ENCODE assay signal across 22 cellular contexts in genomic region chr13:27461940-27462584, GRCh38. TPM values are rescaled to one million over a fixed set of nuclear protein-coding genes. Genes with fewer than 3 reads are reported as not detected.
DNase-seq lines count a peak whose midpoint lies in the region; ATAC-seq, FAIRE-seq and TF ChIP-seq lines count a peak whose summit lies in the region.
"Had no signal": no experiment of that assay in that cellular context is flagged by ENCODE, and none has a peak within 500 bp of the region (broad histone marks: within the 10 kb centered on the region; RNA-seq: fewer than 3 reads in every experiment).

No MANE protein-coding gene starts in this region.

- no peak for ATAC-seq in HG03039 (IDR thresholded peaks at IDR 0.05; ENCODE audit: unreplicated experiment)
- ATAC-seq: activated T-helper 17 cell treated with anti-CD3 and anti-CD28 coated beads, Interleukin-2, amount 50 U/mL, for 72 hours; natural killer cell had no signal

- no peak for TF ChIP-seq EP300 in SK-N-SH (IDR thresholded peaks at IDR 0.05; ENCODE audit: borderline replicate concordance in 1 of 2, low read depth in 1 of 2, low read length in 1 of 2)

- H3K27ac ChIP-seq in DOHH2 (ENCODE audit: low read depth, low read length) (peak overlapping the region; percentile 11), SK-N-SH (ENCODE audit: low read depth in 2 of 2, low read length in 1 of 2) (no peak overlapping the region), cardiac muscle cell (peak overlapping the region; percentile 54), rectal smooth muscle tissue (ENCODE audit: low read depth, low read length) (peak overlapping the region; percentile 23)
- H3K27ac ChIP-seq: KMS-11, ovary, thoracic aorta, WERI-Rb-1 had no signal

- H4K20me1 ChIP-seq in DOHH2 (ENCODE audit: control insufficient read depth, insufficient read depth, low read depth, low read length) (no peaks in the 10 kb centered on the region), SK-N-SH (ENCODE audit: insufficient read depth) (no peaks in the 10 kb centered on the region)

- CTCF ChIA-PET in SK-N-SH (lab: Yijun Ruan, JAX), result interaction anchor here (1.3 to 1.6 kb wide), 2 partner anchors 100 to 365 kb away, joined by 4 to 6 read pairs; no protein-coding TSS in a partner anchor

- H3K4me1 ChIP-seq in DOHH2 (ENCODE audit: control insufficient read depth, low read length), result peaks cover 20% of the 10 kb centered on the region
- peaks cover 0 to 3% of the 10 kb centered on the region in 2 experiments; a peak in 1 of 4 replicates for H3K4me1 ChIP-seq in SK-N-SH (ENCODE audit: control insufficient read depth in 1 of 2, insufficient read depth in 2 of 2, low read depth in 1 of 2, low read length in 1 of 2)
- no peaks in the 10 kb centered on the region for H3K4me1 ChIP-seq in cardiac muscle cell (ENCODE audit: low read depth)
- H3K4me1 ChIP-seq in rectal smooth muscle tissue (ENCODE audit: control insufficient read depth, insufficient read depth, low read length), result peaks cover 2% of the 10 kb centered on the region

- DNase-seq in SK-N-SH (no peak), cardiac muscle cell (ENCODE audit: low read depth in 1 of 2, low spot score in 1 of 2) (peak in 1 of 2 donors; percentile 44), GM12892 (ENCODE audit: insufficient read length) (no peak)
- no peak for DNase-seq in stimulated activated naive CD4-positive, alpha-beta T cell (lab: John Stamatoyannopoulos, UW)
- DNase-seq: activated CD8-positive, alpha-beta memory T cell treated with anti-CD3 and anti-CD28 coated beads, Interleukin-2, amount 50 U/mL, for 4 hours; CD4-positive, alpha-beta memory T cell; mesenchymal stem cell; natural killer cell; NCI-H2171; NCI-H526; ovary; stimulated activated CD4-positive, alpha-beta T cell treated with anti-CD3 and anti-CD28 coated beads, Interleukin-4, amount 100 ng/mL, for 4 hours; stimulated activated naive CD4-positive, alpha-beta T cell treated with Interleukin-2 at 50 U/mL for 16 hours; WERI-Rb-1 had no signal

- H3K9ac ChIP-seq in SK-N-SH (no peak overlapping the region), rectal smooth muscle tissue (ENCODE audit: low read length) (no peak overlapping the region)
- H3K9ac ChIP-seq: KMS-11 had no signal

- H3K27me3 ChIP-seq in DOHH2 (ENCODE audit: control insufficient read depth, low read length) (no peaks in the 10 kb centered on the region), SK-N-SH (ENCODE audit: insufficient read depth) (no peaks in the 10 kb centered on the region; the same call in 1 of the 2 replicates), cardiac muscle cell (no peaks in the 10 kb centered on the region), rectal smooth muscle tissue (ENCODE audit: control insufficient read depth, insufficient read depth, low read length) (no peaks in the 10 kb centered on the region)
- H3K27me3 ChIP-seq: ovary had no signal

- TF ChIP-seq RAD21 in SK-N-SH (IDR thresholded peaks at IDR 0.05; ENCODE audit: low read length), result no peak

- 31% methylated on average over 11 of the region's 12 CpGs for WGBS in SK-N-SH (ENCODE audit: low lambda C conversion rate)

- H3K4me3 ChIP-seq in DOHH2 (ENCODE audit: low read length), result peak overlapping the region; percentile 27
- H3K4me3 ChIP-seq in SK-N-SH (ENCODE audit: low read depth in 2 of 2, low read length in 1 of 2), result no peak overlapping the region
- H3K4me3 ChIP-seq in cardiac muscle cell, result no peak overlapping the region
- H3K4me3 ChIP-seq in rectal smooth muscle tissue (ENCODE audit: low read length), result no peak overlapping the region
- H3K4me3 ChIP-seq: ovary, thoracic aorta had no signal

- TF ChIP-seq POLR2A in GM12892 (IDR thresholded peaks at IDR 0.05; ENCODE audit: low read depth, low read length), result no peak

- POLR2A ChIA-PET in SK-N-SH (lab: Yijun Ruan, JAX), result no interaction called here

- H3K36me3 ChIP-seq in DOHH2 (ENCODE audit: control insufficient read depth, low read length), result no peaks in the 10 kb centered on the region
- no peaks in the 10 kb centered on the region for H3K36me3 ChIP-seq in SK-N-SH (replicated peaks in 1 of 2; ENCODE audit: control insufficient read depth in 1 of 2, insufficient read depth in 2 of 2, low read length in 1 of 2)
- no peaks in the 10 kb centered on the region for H3K36me3 ChIP-seq in cardiac muscle cell
- no peaks in the 10 kb centered on the region for H3K36me3 ChIP-seq in rectal smooth muscle tissue (ENCODE audit: control insufficient read depth, insufficient read depth, low read length)
- H3K36me3 ChIP-seq: ovary, thoracic aorta, WERI-Rb-1 had no signal

- H3K9me2 ChIP-seq in DOHH2 (replicated peaks; ENCODE audit: control insufficient read depth, low read length), result no peaks in the 10 kb centered on the region
- no peaks in the 10 kb centered on the region for H3K9me2 ChIP-seq in SK-N-SH

- peak overlapping the region; percentile 51 for H3K4me2 ChIP-seq in DOHH2 (ENCODE audit: low read length)
- H3K4me2 ChIP-seq in SK-N-SH, result peak overlapping the region; percentile 24; the same call in 1 of the 2 replicates
- H3K4me2 ChIP-seq: KMS-11 had no signal

- H3K9me3 ChIP-seq in DOHH2 (ENCODE audit: control insufficient read depth, insufficient read depth, low read length) (no peaks in the 10 kb centered on the region), SK-N-SH (no peaks in the 10 kb centered on the region), cardiac muscle cell (ENCODE audit: low read depth) (no peaks in the 10 kb centered on the region)
- H3K9me3 ChIP-seq: ovary, thoracic aorta had no signal

- 0 out of 2 replicates have a peak overlapping the region, but pooled peaks have one; percentile 23 for H2AFZ ChIP-seq in SK-N-SH (ENCODE audit: low read depth)

- peaks cover 5% of the 10 kb centered on the region; the same call in 1 of the 2 replicates for H3F3A ChIP-seq in DOHH2 (ENCODE audit: control insufficient read depth, insufficient read depth)
- no peaks in the 10 kb centered on the region for H3F3A ChIP-seq in SK-N-SH (replicated peaks; ENCODE audit: insufficient read depth)

- H3K79me2 ChIP-seq in DOHH2 (ENCODE audit: control insufficient read depth, low read length), result no peaks in the 10 kb centered on the region
- H3K79me2 ChIP-seq in SK-N-SH (ENCODE audit: insufficient read depth), result no peaks in the 10 kb centered on the region

- TF ChIP-seq CTCF in DOHH2 (IDR thresholded peaks at IDR 0.05; ENCODE audit: low read depth, low read length, poor library complexity, severe bottlenecking), result no peak
- no peak for TF ChIP-seq CTCF in SK-N-SH (IDR thresholded peaks at IDR 0.05)
- no peak for TF ChIP-seq CTCF in cardiac muscle cell (IDR thresholded peaks at IDR 0.05; ENCODE audit: low read depth, low read length)

- FAIRE-seq in GM12892 (lab: Jason Lieb, UNC), result no peak
- FAIRE-seq: astrocyte, RCC 7860 had no signal

TF ChIP-seq in SK-N-SH, 30 proteins besides CTCF, POLR2A, EP300 and RAD21:
- TF ChIP-seq POLR2AphosphoS5 (IDR thresholded peaks at IDR 0.05; ENCODE audit: low read depth, low read length) (no peak), FOSL2 (IDR thresholded peaks at IDR 0.05; ENCODE audit: borderline replicate concordance, low read depth) (no peak), SIN3A (IDR thresholded peaks at IDR 0.05; ENCODE audit: borderline replicate concordance, low read depth, low read length) (no peak), JUND (IDR thresholded peaks at IDR 0.05) (no peak), ELF1 (IDR thresholded peaks at IDR 0.05) (no peak), FOXJ3 (CRISPR knock-in tag; IDR thresholded peaks at IDR 0.05) (no peak), EZH2phosphoT487 (IDR thresholded peaks at IDR 0.05; ENCODE audit: borderline replicate concordance, low read depth) (no peak), RCOR1 (IDR thresholded peaks at IDR 0.05; ENCODE audit: low read length) (no peak), RXRA (IDR thresholded peaks at IDR 0.05; ENCODE audit: borderline replicate concordance, low read depth) (no peak), IRF3 (IDR thresholded peaks at IDR 0.05; ENCODE audit: low read depth, low read length) (no peak), MEF2A (IDR thresholded peaks at IDR 0.05; ENCODE audit: borderline replicate concordance, low read depth) (no peak), GABPA (IDR thresholded peaks at IDR 0.05; ENCODE audit: low read depth) (no peak), USF1 (IDR thresholded peaks at IDR 0.05; ENCODE audit: borderline replicate concordance, low read depth) (no peak), CHD2 (IDR thresholded peaks at IDR 0.05; ENCODE audit: low read length, partially characterized antibody) (no peak), MXI1 (IDR thresholded peaks at IDR 0.05; ENCODE audit: low read depth, low read length) (no peak)
TF ChIP-seq in SK-N-SH: peak in this region for 0.

RNA-seq across cellular contexts. Expression of gene MTIF3, which starts 11.7 kb away (rescaled TPM):
- polyA plus RNA-seq in SK-N-SH (2012; rRNA removed), result 29.5 and 35.6 TPM in 2 replicates
- polyA plus RNA-seq in SK-N-SH (2012; cell fraction: cytosol; rRNA removed), result 36.4 and 56.6 TPM in 2 replicates
- 42.6 and 50.7 TPM in 2 replicates for polyA plus RNA-seq in SK-N-SH (2012; cell fraction: nucleus; rRNA removed)
- total RNA-seq in cardiac muscle cell, result 49.4 and 55.5 TPM in 2 replicates
- polyA plus RNA-seq in cardiac muscle cell, result 66.2 and 72.8 TPM in 2 replicates
- polyA plus RNA-seq in GM12892 (2012; ENCODE audit: missing spikeins), result 46.9 TPM

RNA-seq across cellular contexts. Expression of gene GTF3A, which starts 37.6 kb away (rescaled TPM):
- polyA plus RNA-seq in SK-N-SH (2012; rRNA removed) (57.1 and 75.4 TPM in 2 replicates), cardiac muscle cell (108 and 140 TPM in 2 replicates)
- 113 and 132 TPM in 2 replicates for polyA plus RNA-seq in SK-N-SH (2012; cell fraction: cytosol; rRNA removed)
- polyA plus RNA-seq in SK-N-SH (2012; cell fraction: nucleus; rRNA removed), result 32.3 and 39.3 TPM in 2 replicates
- 56.9 and 101 TPM in 2 replicates for total RNA-seq in cardiac muscle cell
- polyA plus RNA-seq in GM12892 (2012; ENCODE audit: missing spikeins), result 290 TPM

Comparison
In these comparisons a context has a peak if more than half of its experiments do, and no peak if none do; other contexts are left out.
1. H3K27ac ChIP-seq: peak in DOHH2 (single experiment), cardiac muscle cell (single experiment) and rectal smooth muscle tissue (single experiment); none in SK-N-SH (0 of 2).